Comparison of ENCODE assay signal across 21 cellular contexts in genomic region chr5:158162026-158162425, GRCh38.
"Had no signal": no experiment of that assay in that cellular context is flagged by ENCODE, and none has a peak within 500 bp of the region (broad histone marks: within the 10 kb centered on the region; RNA-seq: fewer than 3 reads in every experiment).

No MANE protein-coding gene starts in this region.

- H3K9me3 ChIP-seq: heart right ventricle, psoas muscle, suprapubic skin, thyroid gland, upper lobe of left lung, uterus had no signal

- ATAC-seq: esophagus mucosa, heart right ventricle, left lobe of liver, psoas muscle, sciatic nerve had no signal

- H3K27me3 ChIP-seq: suprapubic skin, thyroid gland, upper lobe of left lung, uterus had no signal

- H3K4me1 ChIP-seq: psoas muscle, suprapubic skin, thyroid gland, upper lobe of left lung, uterus had no signal

- DNase-seq: cortex of kidney; dorsolateral prefrontal cortex; effector CD8-positive, alpha-beta T cell; heart right ventricle; hypothalamus; kidney glomerular epithelial cell; midbrain; naive B cell; psoas muscle; retina; stimulated activated CD4-positive, alpha-beta T cell treated with anti-CD3 and anti-CD28 coated beads, Interleukin-2, amount 100 ng/mL, for 24 hours; stimulated activated CD4-positive, alpha-beta T cell treated with anti-CD3 and anti-CD28 coated beads, Interleukin-4, amount 100 ng/mL, for 4 hours; stimulated activated naive CD4-positive, alpha-beta T cell; thyroid gland; upper lobe of left lung; uterus had no signal

- H3K4me3 ChIP-seq: dorsolateral prefrontal cortex, heart right ventricle, psoas muscle, skin epidermis, suprapubic skin, thyroid gland, upper lobe of left lung, uterus had no signal

- H3K36me3 ChIP-seq: heart right ventricle, suprapubic skin, thyroid gland, upper lobe of left lung, uterus had no signal

- H3K27ac ChIP-seq: dorsolateral prefrontal cortex, heart right ventricle, psoas muscle, skin epidermis, suprapubic skin, thyroid gland, upper lobe of left lung, uterus had no signal
